Comparison of ENCODE assay signal across 8 cellular contexts in genomic region chr17:82518826-82519810, GRCh38. TPM values are rescaled to one million over a fixed set of nuclear protein-coding genes. Genes with fewer than 3 reads are reported as not detected.
DNase-seq lines count a peak whose midpoint lies in the region; ATAC-seq and TF ChIP-seq lines count a peak whose summit lies in the region.

Gene FOXK2 (plus strand): TSS chr17:82519732. CDS start chr17:82519889, 157 bp downstream.

- no peaks in the 10 kb centered on the region for H3K27me3 ChIP-seq in ascending aorta
- H3K27me3 ChIP-seq in right cardiac atrium (ENCODE audit: control insufficient read depth, insufficient read depth) = no peaks in the 10 kb centered on the region

- peak within 1 kb of the TSS; percentile 88 to 99 for H3K27ac ChIP-seq in ascending aorta
- peak within 1 kb of the TSS; percentile 99 for H3K27ac ChIP-seq in right cardiac atrium (ENCODE audit: low read length)
- H3K27ac ChIP-seq in urinary bladder (ENCODE audit: low read depth) = peak within 1 kb of the TSS; percentile 93

- intact Hi-C loops in ascending aorta (cut with DNase I) = loop anchor here (1.0 to 2.0 kb wide), 4 partner anchors 18 to 61 kb away; partner anchors contain the start of gene NARF
- intact Hi-C loops in right cardiac atrium (cut with DNase I) = no loop called here

- H3K36me3 ChIP-seq in ascending aorta (no peaks in the 10 kb centered on the region), urinary bladder (ENCODE audit: insufficient read depth) (no peaks in the 10 kb centered on the region)

- H3K4me1 ChIP-seq in ascending aorta (peaks cover 0 to 8% of the 10 kb centered on the region in 2 donors), right cardiac atrium (ENCODE audit: control insufficient read depth, insufficient read depth, low read length) (peaks cover 5% of the 10 kb centered on the region), urinary bladder (ENCODE audit: insufficient read depth) (peaks cover 2% of the 10 kb centered on the region)

- H3K9me3 ChIP-seq in ascending aorta = no peaks in the 10 kb centered on the region
- no peaks in the 10 kb centered on the region for H3K9me3 ChIP-seq in right cardiac atrium (ENCODE audit: control insufficient read depth, low read length)

- WGBS in right cardiac atrium = 3% methylated on average over 114 of the region's 114 CpGs
- 2% methylated on average over 114 of the region's 114 CpGs for WGBS in urinary bladder

- TF ChIP-seq CTCF in ascending aorta (IDR thresholded peaks at IDR 0.05) = no peak

- H3K4me3 ChIP-seq in ascending aorta = peak within 1 kb of the TSS; percentile 81 to 84
- peak within 1 kb of the TSS; percentile 99 for H3K4me3 ChIP-seq in right cardiac atrium (ENCODE audit: low read length)
- peak within 1 kb of the TSS; percentile 98 for H3K4me3 ChIP-seq in urinary bladder (ENCODE audit: low read depth, low read length)

- ATAC-seq in GM18505 (IDR thresholded peaks at IDR 0.05; ENCODE audit: unreplicated experiment) (peak; percentile 91), HG02884 (IDR thresholded peaks at IDR 0.05; ENCODE audit: unreplicated experiment) (peak; percentile 85), right cardiac atrium (peak; percentile 98 to 99)

- DNase-seq in NCI-H2029 (lab: John Stamatoyannopoulos, UW) = peak; percentile 86
- peak; percentile 91 for DNase-seq in T-helper 22 cell (ENCODE audit: low read depth)
- DNase-seq in ascending aorta (ENCODE audit: low spot score in 2 of 2) = peak; percentile 80 to 95
- peak; percentile 93 to 98 (median 97) for DNase-seq in right cardiac atrium
- DNase-seq in pulmonary artery endothelial cell (ENCODE audit: low read depth, low spot score) = peak; percentile 87

- TF ChIP-seq POLR2A in GM18505 (IDR thresholded peaks at IDR 0.05; ENCODE audit: borderline replicate concordance, extremely low read depth, insufficient read depth, insufficient read length) = peak; percentile 71

RNA-seq across cellular contexts. Expression of gene FOXK2, which starts in this region (rescaled TPM):
- total RNA-seq in ascending aorta (131 TPM), right cardiac atrium (10 to 100 TPM; 35.7 to 69.1 (median 41.6) TPM), pulmonary artery endothelial cell (29.7 and 31.6 TPM in 2 replicates), urinary bladder (19.9 TPM)
- polyA plus RNA-seq in right cardiac atrium (19.9 TPM), urinary bladder (24.0 TPM)

Comparison
In these comparisons a context has a peak if more than half of its experiments do, and no peak if none do; other contexts are left out.
1. Peak in every context shown above with its lines: DNase-seq, ATAC-seq, H3K4me3 ChIP-seq and H3K27ac ChIP-seq.